Comparison of ENCODE assay signal across 15 cellular contexts in the genomic region with DNA sequence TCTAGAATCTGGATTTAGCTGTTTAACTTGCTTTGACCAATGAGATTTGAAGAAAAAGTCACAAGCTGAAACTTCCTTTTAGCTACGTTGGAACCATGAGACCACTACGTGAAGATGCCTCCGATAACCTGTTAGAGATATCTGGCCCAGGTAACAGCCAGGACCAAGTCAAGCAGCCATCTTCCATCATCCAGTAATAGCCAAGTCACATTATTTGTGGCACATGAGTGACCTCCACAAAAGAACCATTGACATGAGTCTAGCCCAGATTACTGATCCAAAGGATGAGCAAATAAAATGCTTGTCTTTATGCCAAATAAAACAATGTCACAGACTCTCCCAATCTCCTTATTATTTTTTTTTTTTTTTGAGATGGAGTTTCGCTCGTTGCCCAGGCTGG. TPM values are rescaled to one million over a fixed set of nuclear protein-coding genes. Genes with fewer than 3 reads are reported as not detected.
DNase-seq lines count a peak whose midpoint lies in the region; ATAC-seq and TF ChIP-seq lines count a peak whose summit lies in the region.
"Had no signal": no experiment of that assay in that cellular context is flagged by ENCODE, and none has a peak within 500 bp of the region (broad histone marks: within the 10 kb centered on the region; RNA-seq: fewer than 3 reads in every experiment).

No MANE protein-coding gene starts in this region.

- in situ Hi-C loops in mammary epithelial cell (cut with MboI; ENCODE audit: low sequenced_read_pairs in 2 of 2): loop anchor here (25.0 kb wide), 3 partner anchors 139 to 1239 kb away; a partner anchor contains a TSS

- H3K27me3 Mint-ChIP-seq in activated CD8-positive, alpha-beta memory T cell treated with anti-CD3 and anti-CD28 coated beads, Interleukin-2, amount 10 ng/mL, durations not matched to agents 7 days and 5 days: peaks cover 8% of the 10 kb centered on the region

- H3K79me2 ChIP-seq in mammary epithelial cell (ENCODE audit: insufficient read depth, low read length) (peaks cover 54% of the 10 kb centered on the region), osteoblast (ENCODE audit: insufficient read depth, low read length) (peaks cover 32% of the 10 kb centered on the region)

- no peaks in the 10 kb centered on the region for H3K36me3 ChIP-seq in mammary epithelial cell (ENCODE audit: insufficient read depth, low read length)
- H3K36me3 ChIP-seq in osteoblast (ENCODE audit: insufficient read depth, low read length): no peaks in the 10 kb centered on the region
- H3K36me3 ChIP-seq: uterus had no signal

- BruUV-seq in mammary epithelial cell (replicated peaks; lab: Mats Ljungman, UMichigan): no TSS peak

- H3K9ac ChIP-seq in mammary epithelial cell (ENCODE audit: insufficient read depth, low read length): no peak overlapping the region

- H3K4me3 ChIP-seq in mammary epithelial cell (replicated peaks in 1 of 3; ENCODE audit: insufficient read depth in 1 of 3, low read depth in 2 of 3, low read length in 3 of 3): no peak overlapping the region
- H3K4me3 ChIP-seq in osteoblast (ENCODE audit: insufficient read depth, low read length): no peak overlapping the region
- H3K4me3 ChIP-seq: uterus had no signal

- H3K4me2 ChIP-seq in mammary epithelial cell (ENCODE audit: insufficient read depth, low read depth, low read length) (peak overlapping the region; percentile 15), osteoblast (ENCODE audit: insufficient read depth, low read length) (no peak overlapping the region)

- H3K9me3 Mint-ChIP-seq in activated CD8-positive, alpha-beta memory T cell treated with anti-CD3 and anti-CD28 coated beads, Interleukin-2, amount 10 ng/mL, durations not matched to agents 7 days and 5 days (ENCODE audit: low read depth): no peaks in the 10 kb centered on the region

- H3K4me1 Mint-ChIP-seq in activated CD8-positive, alpha-beta memory T cell treated with anti-CD3 and anti-CD28 coated beads, Interleukin-2, amount 10 ng/mL, durations not matched to agents 7 days and 5 days: peaks cover 31% of the 10 kb centered on the region

- no peak for TF ChIP-seq CTCF in mammary epithelial cell (conservative IDR thresholded peaks at IDR 0.05 in 1 of 2, IDR thresholded peaks at IDR 0.05 in 1 of 2; ENCODE audit: extremely low read depth in 1 of 2, insufficient read depth in 1 of 2, low read depth in 1 of 2, low read length in 2 of 2)
- TF ChIP-seq CTCF in osteoblast (IDR thresholded peaks at IDR 0.05; ENCODE audit: extremely low read depth, low read depth, low read length): no peak

- dilution Hi-C loops in mammary epithelial cell (cut with HindIII; ENCODE audit: low sequenced_read_pairs): no loop called here

- H3K27me3 ChIP-seq in mammary epithelial cell (ENCODE audit: insufficient read depth, low read length) (no peaks in the 10 kb centered on the region), osteoblast (ENCODE audit: insufficient read depth, low read length) (peaks cover 5% of the 10 kb centered on the region)
- H3K27me3 ChIP-seq: SJSA1, uterus had no signal

- H3K4me3 Mint-ChIP-seq in activated CD8-positive, alpha-beta memory T cell treated with anti-CD3 and anti-CD28 coated beads, Interleukin-2, amount 10 ng/mL, durations not matched to agents 7 days and 5 days: peak overlapping the region; percentile 22

- H3K4me1 ChIP-seq in mammary epithelial cell (ENCODE audit: insufficient read depth, low read length) (peaks cover 20% of the 10 kb centered on the region), osteoblast (ENCODE audit: insufficient read depth, low read length) (peaks cover 17% of the 10 kb centered on the region)
- H3K4me1 ChIP-seq: uterus had no signal

- H3K9me3 ChIP-seq in mammary epithelial cell (replicated peaks; ENCODE audit: insufficient read depth, low read length) (peaks cover 3% of the 10 kb centered on the region), osteoblast (ENCODE audit: low read depth, low read length) (no peaks in the 10 kb centered on the region)
- H3K9me3 ChIP-seq: SJSA1, uterus had no signal

- intact Hi-C loops in mammary epithelial cell (cut with micrococcal nuclease): loop anchor here (5.0 kb wide), 1 partner anchor 184 kb away; no protein-coding TSS in a partner anchor

- H3K27ac Mint-ChIP-seq in activated CD8-positive, alpha-beta memory T cell treated with anti-CD3 and anti-CD28 coated beads, Interleukin-2, amount 10 ng/mL, durations not matched to agents 7 days and 5 days: no peak overlapping the region

- H3K27ac ChIP-seq in mammary epithelial cell (ENCODE audit: insufficient read depth, low read depth, low read length) (no peak overlapping the region), osteoblast (ENCODE audit: low read depth, low read length) (no peak overlapping the region)
- H3K27ac ChIP-seq: uterus had no signal

- no peak for ATAC-seq in activated CD8-positive, alpha-beta memory T cell treated with anti-CD3 and anti-CD28 coated beads, Interleukin-2, amount 10 ng/mL, durations not matched to agents 7 days and 5 days
- ATAC-seq: left lobe of liver had no signal

- H2AFZ ChIP-seq in mammary epithelial cell (ENCODE audit: low read depth, low read length): no peak overlapping the region
- H2AFZ ChIP-seq in osteoblast (ENCODE audit: low read length): peak overlapping the region; percentile 54

- 80% methylated on average over 5 of the region's 5 CpGs for WGBS in mammary epithelial cell (ENCODE audit: low coverage, missing lambda C conversion rate)

- H4K20me1 ChIP-seq in mammary epithelial cell (ENCODE audit: insufficient read depth, low read length): no peaks in the 10 kb centered on the region
- no peaks in the 10 kb centered on the region for H4K20me1 ChIP-seq in osteoblast (ENCODE audit: insufficient read depth, low read length)

- DNase-seq in activated CD8-positive, alpha-beta memory T cell treated with anti-CD3 and anti-CD28 coated beads, Interleukin-2, amount 10 ng/mL, durations not matched to agents 7 days and 5 days: no peak
- DNase-seq in activated CD8-positive, alpha-beta memory T cell treated with anti-CD3 and anti-CD28 coated beads for 24 hours: no peak
- DNase-seq in NCI-H2029 treated with DMSO at 0.1 percent for 48 hours (lab: John Stamatoyannopoulos, UW) (peak; percentile 49), mammary epithelial cell (no peak), osteoblast (ENCODE audit: insufficient read length, low spot score, missing footprints) (no peak), NCI-H1694 (lab: John Stamatoyannopoulos, UW) (no peak), dedifferentiated amniotic fluid mesenchymal stem cell (ENCODE audit: extremely low spot score) (no peak)
- no peak for DNase-seq in activated effector memory CD4-positive, alpha-beta T cell treated with Interleukin-2 at 50 U/mL for 16 hours
- DNase-seq: activated CD4-positive, alpha-beta T cell treated with anti-CD3 and anti-CD28 coated beads, Interleukin-2, amount 50 U/mL, for 48 hours; amygdala; NCI-H524; stimulated activated CD4-positive, alpha-beta T cell treated with anti-CD3 and anti-CD28 coated beads, Interleukin-15, amount 100 ng/mL, for 24 hours; uterus had no signal

- CTCF ChIA-PET in activated CD8-positive, alpha-beta memory T cell treated with anti-CD3 and anti-CD28 coated beads, Interleukin-2, amount 10 ng/mL, durations not matched to agents 7 days and 5 days (lab: Charles Lee): interaction anchor here (0.7 to 2.1 kb wide), 5 partner anchors 14 to 245 kb away, joined by 3 to 13 read pairs (median 5); no protein-coding TSS in a partner anchor
- CTCF ChIA-PET in mammary epithelial cell (lab: Charles Lee; ENCODE audit: low non-redundant PET): no interaction called here

- peaks cover 15% of the 10 kb centered on the region for H3K36me3 Mint-ChIP-seq in activated CD8-positive, alpha-beta memory T cell treated with anti-CD3 and anti-CD28 coated beads, Interleukin-2, amount 10 ng/mL, durations not matched to agents 7 days and 5 days

RNA-seq across cellular contexts. Expression of a gene that starts 1.6 kb away (rescaled TPM):
- 10 to 100 TPM; 35.3 to 38.7 TPM for total RNA-seq in activated CD8-positive, alpha-beta memory T cell treated with anti-CD3 and anti-CD28 coated beads, Interleukin-2, amount 10 ng/mL, durations not matched to agents 7 days and 5 days
- total RNA-seq in mammary epithelial cell (10 to 100 TPM; 12.3 to 17.9 TPM), osteoblast (1.4 and 1.8 TPM in 2 replicates)
- 19.6 TPM for polyA plus RNA-seq in mammary epithelial cell
- 22.6 TPM for polyA minus RNA-seq in mammary epithelial cell
